In the genomic region with DNA sequence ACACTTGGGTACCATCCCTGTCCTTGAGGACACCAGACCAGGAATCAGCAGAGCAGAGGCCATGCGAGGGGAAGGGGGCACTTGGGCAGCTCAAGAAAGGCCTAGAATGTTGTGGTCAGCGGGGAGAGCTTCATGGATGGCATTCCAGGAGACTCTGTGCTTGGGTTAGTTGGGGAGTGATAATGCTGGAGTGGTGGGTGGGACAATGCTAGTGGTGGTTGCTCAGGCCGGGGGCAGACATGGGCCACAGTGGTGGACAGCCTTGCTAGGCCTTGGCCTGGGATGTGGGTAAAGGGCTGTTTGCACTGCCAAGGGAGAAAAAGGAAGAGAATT, we compare ENCODE assay signal across 25 cellular contexts. TPM values are rescaled to one million over a fixed set of nuclear protein-coding genes. Genes with fewer than 3 reads are reported as not detected.
DNase-seq lines count a peak whose midpoint lies in the region; ATAC-seq, FAIRE-seq and TF ChIP-seq lines count a peak whose summit lies in the region.
"Had no signal": no experiment of that assay in that cellular context is flagged by ENCODE, and none has a peak within 500 bp of the region (broad histone marks: within the 10 kb centered on the region; RNA-seq: fewer than 3 reads in every experiment).

No MANE protein-coding gene starts in this region.

- H3K4me1 ChIP-seq in BLaER1 (peaks cover 17% of the 10 kb centered on the region), mesenchymal stem cell (ENCODE audit: control insufficient read depth, insufficient read depth, low read depth, low read length) (peaks cover 54% of the 10 kb centered on the region), gastrocnemius medialis (peaks cover 86 to 92% of the 10 kb centered on the region in 2 donors)
- H3K4me1 ChIP-seq: parathyroid adenoma had no signal

- H3K27ac ChIP-seq in BLaER1, result no peak overlapping the region
- peak overlapping the region; percentile 87 for H3K27ac ChIP-seq in mesenchymal stem cell (ENCODE audit: low read length, poor library complexity, severe bottlenecking)
- H3K27ac ChIP-seq in gastrocnemius medialis, result peak overlapping the region; percentile 52 to 98 (median 80)
- H3K27ac ChIP-seq: C4-2B, esophagus muscularis mucosa, parathyroid adenoma, WERI-Rb-1 had no signal

- no peak overlapping the region for H2BK12ac ChIP-seq in mesenchymal stem cell (ENCODE audit: low read length in 2 of 2)

- no peak for ATAC-seq in gastrocnemius medialis
- ATAC-seq in omental fat pad (ENCODE audit: low FRiP score), result no peak
- ATAC-seq: K562 had no signal

- H2BK5ac ChIP-seq in mesenchymal stem cell (ENCODE audit: low read depth, low read length, poor library complexity, severe bottlenecking), result peak overlapping the region; percentile 33

- H3K4me2 ChIP-seq in BLaER1, result peak overlapping the region; percentile 77
- peak overlapping the region; percentile 40 for H3K4me2 ChIP-seq in mesenchymal stem cell (ENCODE audit: low read length, poor library complexity, severe bottlenecking)

- H3K4me3 ChIP-seq in BLaER1 (no peak overlapping the region), mesenchymal stem cell (ENCODE audit: insufficient read depth in 1 of 2, low read depth in 1 of 2, low read length in 2 of 2) (no peak overlapping the region), gastrocnemius medialis (no peak overlapping the region)
- H3K4me3 ChIP-seq: esophagus muscularis mucosa, K562, MG63 had no signal

- no peak overlapping the region for H2BK120ac ChIP-seq in mesenchymal stem cell (ENCODE audit: low read depth, low read length)

- no peak for TF ChIP-seq POLR2A in gastrocnemius medialis (IDR thresholded peaks at IDR 0.05)

- H4K20me1 ChIP-seq in BLaER1, result no peaks in the 10 kb centered on the region

- H3K36me3 ChIP-seq in BLaER1, result no peaks in the 10 kb centered on the region
- H3K36me3 ChIP-seq in mesenchymal stem cell (ENCODE audit: control insufficient read depth in 1 of 2, insufficient read depth in 2 of 2, low read depth in 1 of 2, low read length in 2 of 2), result peaks cover 12 to 13% of the 10 kb centered on the region in 2 experiments
- peaks cover 0 to 6% of the 10 kb centered on the region in 2 donors for H3K36me3 ChIP-seq in gastrocnemius medialis
- H3K36me3 ChIP-seq: MG63, WERI-Rb-1 had no signal

- no peak for TF ChIP-seq CTCF in gastrocnemius medialis (IDR thresholded peaks at IDR 0.05 in 4 of 5, conservative IDR thresholded peaks at IDR 0.05 in 1 of 5)
- TF ChIP-seq CTCF in omental fat pad (IDR thresholded peaks at IDR 0.05), result no peak

- no peak overlapping the region for H2AFZ ChIP-seq in mesenchymal stem cell (ENCODE audit: low read depth, low read length)
- H2AFZ ChIP-seq: parathyroid adenoma had no signal

- H3K14ac ChIP-seq in mesenchymal stem cell (ENCODE audit: low read length in 2 of 2), result no peak overlapping the region

- 91% methylated on average over 3 of the region's 3 CpGs for WGBS in mesenchymal stem cell

- H3K9ac ChIP-seq in BLaER1 (no peak overlapping the region), mesenchymal stem cell (ENCODE audit: low read length) (no peak overlapping the region)
- H3K9ac ChIP-seq: parathyroid adenoma had no signal

- peak overlapping the region; percentile 71 for H2AK5ac ChIP-seq in mesenchymal stem cell (ENCODE audit: low read length, severe bottlenecking)

- FAIRE-seq in RCC 7860 (lab: Jason Lieb, UNC), result no peak
- FAIRE-seq: colon, K562, urothelium cell line had no signal

- H3K4ac ChIP-seq in mesenchymal stem cell (ENCODE audit: low read depth in 1 of 2, low read length in 2 of 2), result no peak overlapping the region

- no peak overlapping the region for H4K8ac ChIP-seq in mesenchymal stem cell (ENCODE audit: low read length)

- DNase-seq in RCC 7860 (ENCODE audit: low spot score), result peak; percentile 37
- no peak for DNase-seq in mesenchymal stem cell
- DNase-seq in gastrocnemius medialis, result no peak
- no peak for DNase-seq in NCI-H510A treated with DMSO at 0.1 percent for 48 hours (lab: John Stamatoyannopoulos, UW)
- DNase-seq in anterior cingulate cortex (lab: John Stamatoyannopoulos, UW), result no peak
- no peak for DNase-seq in omental fat pad (ENCODE audit: low spot score)
- DNase-seq: activated CD4-positive, alpha-beta T cell treated with anti-CD3 and anti-CD28 coated beads, Interleukin-2, amount 10 ng/mL, durations not matched to agents 7 days and 5 days; activated naive CD4-positive, alpha-beta T cell treated with anti-CD3 and anti-CD28 coated beads, Interleukin-2, amount 50 U/mL, for 16 hours; DND-41; foreskin melanocyte; GOT3; hypothalamus; MG63; NCI-H1417; NCI-H2081 treated with DMSO at 0.1 percent for 48 hours; NCI-H345; NCI-H82; WERI-Rb-1 had no signal

- peaks cover 39% of the 10 kb centered on the region for H3K79me1 ChIP-seq in mesenchymal stem cell (replicated peaks; ENCODE audit: low read length, poor library complexity, severe bottlenecking)

- no peak overlapping the region for H3K18ac ChIP-seq in mesenchymal stem cell (ENCODE audit: low read depth in 1 of 2, low read length in 2 of 2)

- H2BK15ac ChIP-seq in mesenchymal stem cell (ENCODE audit: low read depth, poor library complexity, severe bottlenecking), result no peak overlapping the region

- H3K27me3 ChIP-seq in BLaER1, result no peaks in the 10 kb centered on the region
- no peaks in the 10 kb centered on the region for H3K27me3 ChIP-seq in mesenchymal stem cell (ENCODE audit: control insufficient read depth in 1 of 2, insufficient read depth in 1 of 2, low read length in 2 of 2)
- no peaks in the 10 kb centered on the region for H3K27me3 ChIP-seq in gastrocnemius medialis
- H3K27me3 ChIP-seq: esophagus muscularis mucosa, MG63 had no signal

- H3K23ac ChIP-seq in mesenchymal stem cell (ENCODE audit: low read length in 2 of 2), result no peak overlapping the region

- in situ Hi-C loops in gastrocnemius medialis (cut with MboI; ENCODE audit: low sequenced_read_pairs in 4 of 4), result no loop called here

- intact Hi-C loops in gastrocnemius medialis (cut with DNase I; ENCODE audit: low total_unique reads), result no loop called here

- no peak overlapping the region for H4K91ac ChIP-seq in mesenchymal stem cell (ENCODE audit: low read length)

- no peaks in the 10 kb centered on the region for H3K9me3 ChIP-seq in BLaER1
- H3K9me3 ChIP-seq in mesenchymal stem cell (ENCODE audit: control insufficient read depth, low read length), result no peaks in the 10 kb centered on the region
- no peaks in the 10 kb centered on the region for H3K9me3 ChIP-seq in gastrocnemius medialis
- H3K9me3 ChIP-seq: esophagus muscularis mucosa, MG63 had no signal

RNA-seq across cellular contexts. Expression of a gene that starts 12.8 kb away (rescaled TPM):
- polyA plus RNA-seq in mesenchymal stem cell (2013, experiment 1 of 2), result 15.9 TPM
- polyA plus RNA-seq in mesenchymal stem cell (2013, experiment 2 of 2), result 18.1 TPM
- 100 to 1,000 TPM in 1 of 4 donors, 10 to 100 TPM in 3; 45.8 to 149 (median 57.7) TPM for total RNA-seq in gastrocnemius medialis
- total RNA-seq in omental fat pad, result 100 to 1,000 TPM in 3 of 4 donors, 10 to 100 TPM in 1; 63.1 to 210 (median 106) TPM
- total RNA-seq: activated CD4-positive, alpha-beta T cell treated with anti-CD3 and anti-CD28 coated beads, Interleukin-2, amount 10 ng/mL, durations not matched to agents 7 days and 5 days had no signal

RNA-seq across cellular contexts. Expression of a gene that starts 31.5 kb away (rescaled TPM):
- 0.04 TPM for polyA plus RNA-seq in mesenchymal stem cell (2013, experiment 1 of 2)
- not detected for polyA plus RNA-seq in mesenchymal stem cell (2013, experiment 2 of 2)
- total RNA-seq in gastrocnemius medialis (1 to 10 TPM in 2 of 4 donors, under 1 TPM in 1, not detected in 1; 0.38 to 7.3 (median 2.0) TPM), omental fat pad (under 1 TPM in 1 of 4 donors, not detected in 3; 0.48 TPM)
- total RNA-seq: activated CD4-positive, alpha-beta T cell treated with anti-CD3 and anti-CD28 coated beads, Interleukin-2, amount 10 ng/mL, durations not matched to agents 7 days and 5 days; K562 had no signal
